In the genomic region with DNA sequence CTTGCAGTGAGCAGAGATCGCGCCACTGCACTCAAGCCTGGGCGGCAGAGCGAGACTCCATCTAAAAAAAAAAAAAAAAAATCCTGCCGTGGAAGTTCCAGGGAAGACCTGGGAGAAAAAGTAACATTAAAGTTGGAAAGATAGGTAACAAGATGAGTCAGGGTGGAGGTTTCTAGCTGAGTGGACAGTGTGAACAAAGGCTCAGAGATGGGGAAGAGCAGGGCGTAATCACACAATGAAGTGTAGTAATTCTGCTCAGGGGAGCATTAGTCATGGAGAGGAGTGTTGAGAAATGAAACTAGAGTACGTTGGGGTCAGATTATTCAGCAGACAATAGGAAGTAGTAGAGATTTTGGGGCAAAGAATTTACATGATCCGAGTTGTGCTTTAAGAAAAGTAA, we compare ENCODE assay signal across 9 cellular contexts.
DNase-seq lines count a peak whose midpoint lies in the region; ATAC-seq lines count a peak whose summit lies in the region.
"Had no signal": no experiment of that assay in that cellular context is flagged by ENCODE, and none has a peak within 500 bp of the region (broad histone marks: within the 10 kb centered on the region; RNA-seq: fewer than 3 reads in every experiment).

No MANE protein-coding gene starts in this region.

- peak overlapping the region; percentile 26 for H3K27ac Mint-ChIP-seq in stimulated activated memory B cell treated with anti-CD40 and anti-IgM and Interleukin-4, amounts not matched to agents 10 μg/mL and 1 μg/mL and 100 μg/mL, for 72 hours
- H3K27ac Mint-ChIP-seq: brain had no signal

- H3K27me3 Mint-ChIP-seq in stimulated activated memory B cell treated with anti-CD40 and anti-IgM and Interleukin-4, amounts not matched to agents 10 μg/mL and 1 μg/mL and 100 μg/mL, for 72 hours = peaks cover 18% of the 10 kb centered on the region

- no peaks in the 10 kb centered on the region for H3K9me3 Mint-ChIP-seq in stimulated activated memory B cell treated with anti-CD40 and anti-IgM and Interleukin-4, amounts not matched to agents 10 μg/mL and 1 μg/mL and 100 μg/mL, for 72 hours

- H3K4me3 Mint-ChIP-seq in stimulated activated memory B cell treated with anti-CD40 and anti-IgM and Interleukin-4, amounts not matched to agents 10 μg/mL and 1 μg/mL and 100 μg/mL, for 72 hours = peak overlapping the region; percentile 65
- H3K4me3 Mint-ChIP-seq: brain had no signal

- DNase-seq in CD1c-positive myeloid dendritic cell (ENCODE audit: extremely low spot score) (peak; percentile 80), amniotic epithelial cell (ENCODE audit: low read depth) (peak; percentile 88), RPMI8226 (no peak)
- DNase-seq in activated naive CD4-positive, alpha-beta T cell treated with anti-CD3 and anti-CD28 coated beads, Interleukin-2, amount 50 U/mL, for 16 hours = no peak

- peak; percentile 60 for ATAC-seq in GM19467 (IDR thresholded peaks at IDR 0.05; ENCODE audit: unreplicated experiment)
- peak; percentile 97 for ATAC-seq in HG03442 (IDR thresholded peaks at IDR 0.05; ENCODE audit: unreplicated experiment)
- ATAC-seq in stimulated activated memory B cell treated with anti-CD40 and anti-IgM and Interleukin-4, amounts not matched to agents 10 μg/mL and 1 μg/mL and 100 μg/mL, for 72 hours = peak; percentile 83
- no peak for ATAC-seq in GM19397 (IDR thresholded peaks at IDR 0.05; ENCODE audit: unreplicated experiment)

- H3K36me3 Mint-ChIP-seq in stimulated activated memory B cell treated with anti-CD40 and anti-IgM and Interleukin-4, amounts not matched to agents 10 μg/mL and 1 μg/mL and 100 μg/mL, for 72 hours = no peaks in the 10 kb centered on the region
- H3K36me3 Mint-ChIP-seq: brain had no signal

- H3K4me1 Mint-ChIP-seq in stimulated activated memory B cell treated with anti-CD40 and anti-IgM and Interleukin-4, amounts not matched to agents 10 μg/mL and 1 μg/mL and 100 μg/mL, for 72 hours = peaks cover 10% of the 10 kb centered on the region
- H3K4me1 Mint-ChIP-seq: brain had no signal

Comparison
In these comparisons a context has a peak if more than half of its experiments do, and no peak if none do; other contexts are left out.
1. DNase-seq: peak in CD1c-positive myeloid dendritic cell (single experiment) and amniotic epithelial cell (single experiment); none in RPMI8226 (single experiment) and activated naive CD4-positive, alpha-beta T cell treated with anti-CD3 and anti-CD28 coated beads, Interleukin-2, amount 50 U/mL, for 16 hours (single experiment).